8 cellular contexts compared by ENCODE assay signal in the genomic region with DNA sequence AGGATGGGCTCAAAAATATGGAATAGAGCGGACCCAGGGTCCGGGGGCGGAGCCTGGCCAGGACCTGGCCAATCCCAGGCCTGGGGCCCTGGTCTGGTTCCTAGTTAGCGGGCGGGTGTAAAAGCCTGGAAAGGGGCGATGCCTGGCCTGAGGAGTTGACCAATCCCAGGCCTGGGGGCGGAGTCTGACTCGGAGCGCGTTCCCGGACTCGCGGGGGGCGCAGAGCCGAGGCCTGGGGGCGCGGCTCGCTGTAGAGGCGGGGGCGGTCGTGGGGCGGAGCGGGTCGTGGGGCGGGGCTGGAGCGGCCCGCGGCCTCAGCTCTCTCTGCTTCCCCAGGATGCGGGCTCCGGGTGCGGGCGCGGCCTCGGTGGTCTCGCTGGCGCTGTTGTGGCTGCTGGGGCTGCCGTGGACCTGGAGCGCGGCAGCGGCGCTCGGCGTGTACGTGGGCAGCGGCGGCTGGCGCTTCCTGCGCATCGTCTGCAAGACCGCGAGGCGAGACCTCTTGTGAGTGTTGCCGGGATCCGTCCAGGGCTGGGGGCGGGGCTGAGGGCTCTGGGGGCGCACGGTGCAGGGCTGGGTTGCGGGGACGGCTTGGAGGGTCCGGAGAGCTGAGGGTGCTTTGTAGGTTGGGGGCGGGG. TPM values are rescaled to one million over a fixed set of nuclear protein-coding genes. Genes with fewer than 3 reads are reported as not detected.
DNase-seq lines count a peak whose midpoint lies in the region; ATAC-seq and TF ChIP-seq lines count a peak whose summit lies in the region.

Gene SLC27A1, plus strand, starts transcription at position 321 of the 638 bp plus-strand sequence. Its CDS starts 17 bp downstream, at position 338.

- H3K9me3 ChIP-seq in mesodermal cell (ENCODE audit: control insufficient read depth, low read length), result no peaks in the 10 kb centered on the region

- H3K9me3 Mint-ChIP-seq in endothelial cell (ENCODE audit: unreplicated experiment), result no peaks in the 10 kb centered on the region

- no peaks in the 10 kb centered on the region for H3K36me3 Mint-ChIP-seq in endothelial cell (ENCODE audit: low read depth, unreplicated experiment)

- ATAC-seq in GM19468 (IDR thresholded peaks at IDR 0.05; ENCODE audit: extremely low read depth, unreplicated experiment), result peak; percentile 67

- peak; percentile 17 for TF ChIP-seq CTCF in endothelial cell (IDR thresholded peaks at IDR 0.05; ENCODE audit: unreplicated experiment)

- DNase-seq in CMK (ENCODE audit: low read depth), result peak; percentile 93
- DNase-seq in HT1080 (ENCODE audit: low read depth), result peak; percentile 99
- peak; percentile 99 for DNase-seq in NOMO-1 (lab: John Stamatoyannopoulos, UW; ENCODE audit: unreplicated experiment in 2 of 2)
- DNase-seq in activated CD8-positive, alpha-beta memory T cell treated with anti-CD3 and anti-CD28 coated beads, Interleukin-2, amount 50 U/mL, for 48 hours, result peak; percentile 93
- peak; percentile 98 for DNase-seq in endothelial cell (ENCODE audit: low spot score)
- DNase-seq in stimulated activated CD8-positive, alpha-beta memory T cell treated with anti-CD3 and anti-CD28 coated beads, Interleukin-15, amount 100 ng/mL, for 1 hour (ENCODE audit: low read depth), result peak; percentile 75

- H3K27me3 Mint-ChIP-seq in endothelial cell (ENCODE audit: unreplicated experiment), result peaks cover 7% of the 10 kb centered on the region

- H3K4me3 Mint-ChIP-seq in endothelial cell (ENCODE audit: unreplicated experiment), result peak within 1 kb of the TSS; percentile 97

- peak within 1 kb of the TSS; percentile 91 for H3K27ac Mint-ChIP-seq in endothelial cell (ENCODE audit: unreplicated experiment)

- 0 to 1% methylated on average over 45 to 48 of the region's 61 CpGs for WGBS in mesodermal cell (ENCODE audit: insufficient coverage in 2 of 2), 2 experiments

- H3K4me3 ChIP-seq in mesodermal cell (ENCODE audit: extremely low read depth, insufficient read depth, low read length, poor library complexity, severe bottlenecking), result peak within 1 kb of the TSS; percentile 63

- peaks cover 29% of the 10 kb centered on the region for H3K4me1 Mint-ChIP-seq in endothelial cell (ENCODE audit: unreplicated experiment)

- H3K36me3 ChIP-seq in mesodermal cell (ENCODE audit: control insufficient read depth, insufficient read depth, low read length), result no peaks in the 10 kb centered on the region

- H3K27ac ChIP-seq in mesodermal cell (ENCODE audit: low read depth, low read length, severe bottlenecking), result peak within 1 kb of the TSS; percentile 85

- H3K4me1 ChIP-seq in mesodermal cell (ENCODE audit: control insufficient read depth, insufficient read depth, low read length, poor library complexity, severe bottlenecking), result peaks cover 22% of the 10 kb centered on the region

RNA-seq across cellular contexts. Expression of gene SLC27A1, which starts in this region (rescaled TPM):
- 8.9 and 9.1 TPM in 2 replicates for total RNA-seq in HT1080 (2014; rRNA removed; shearing (Covaris generic))
- 10.9 and 12.3 TPM in 2 replicates for polyA plus RNA-seq in HT1080 (2015; cell fraction: cytosol; rRNA removed)
- 27.3 and 29.3 TPM in 2 replicates for polyA plus RNA-seq in HT1080 (2015; cell fraction: nucleus; rRNA removed)
- 30.2 TPM for total RNA-seq in endothelial cell (ENCODE audit: unreplicated experiment)
- 17.0 TPM for polyA plus RNA-seq in mesodermal cell (2013, experiment 1 of 2)
- polyA plus RNA-seq in mesodermal cell (2013, experiment 2 of 2), result 12.7 TPM

Comparison
In these comparisons a context has a peak if more than half of its experiments do, and no peak if none do; other contexts are left out.
1. Peak in every context shown above with its lines: DNase-seq, ATAC-seq, H3K4me3 ChIP-seq and H3K27ac ChIP-seq.